Comparison of ENCODE assay signal across 1 cellular context in genomic region chr19:11137542-11138384, GRCh38.
TF ChIP-seq lines count a peak whose summit lies in the region.

No MANE protein-coding gene starts in this region.

TF ChIP-seq in HepG2, 621 proteins besides CTCF, POLR2A, EP300 and RAD21 (continued from another document and continues in another):
- TF ChIP-seq ZBTB40 (IDR thresholded peaks at IDR 0.05) (no peak), ZBTB40 (CRISPR knock-in tag; IDR thresholded peaks at IDR 0.05) (no peak), MAFG (CRISPR knock-in tag; IDR thresholded peaks at IDR 0.05) (no peak), YEATS2 (CRISPR knock-in tag; IDR thresholded peaks at IDR 0.05; ENCODE audit: borderline replicate concordance) (peak; percentile 57; the same call in 1 of the 2 replicates), MIER2 (CRISPR knock-in tag; IDR thresholded peaks at IDR 0.05) (no peak), TFDP2 (CRISPR knock-in tag; IDR thresholded peaks at IDR 0.05) (peak; percentile 65; the same call in 1 of the 2 replicates), ZFP90 (CRISPR knock-in tag; IDR thresholded peaks at IDR 0.05; ENCODE audit: borderline replicate concordance) (no peak), SAP130 (CRISPR knock-in tag; IDR thresholded peaks at IDR 0.05; ENCODE audit: low read depth) (peak; percentile 50), HNRNPLL (IDR thresholded peaks at IDR 0.05; ENCODE audit: low read depth, low read length, poor library complexity, severe bottlenecking) (no peak), HMG20A (CRISPR knock-in tag; IDR thresholded peaks at IDR 0.05; ENCODE audit: borderline replicate concordance) (0 out of 2 replicates have a peak, but pooled peaks have one; percentile 16), ARID3A (IDR thresholded peaks at IDR 0.05; ENCODE audit: low read depth, low read length) (no peak), CREB3 (CRISPR knock-in tag; IDR thresholded peaks at IDR 0.05) (no peak), ZXDC (CRISPR knock-in tag; IDR thresholded peaks at IDR 0.05) (no peak; the same call in 1 of the 2 replicates), ZNF276 (CRISPR knock-in tag; IDR thresholded peaks at IDR 0.05; ENCODE audit: low read depth) (no peak), TFAP4 (IDR thresholded peaks at IDR 0.05; ENCODE audit: borderline replicate concordance, low read depth) (no peak), ZNF382 (CRISPR knock-in tag; IDR thresholded peaks at IDR 0.05; ENCODE audit: borderline replicate concordance) (no peak), ZNF577 (CRISPR knock-in tag; IDR thresholded peaks at IDR 0.05; ENCODE audit: borderline replicate concordance, low read depth) (no peak), ZSCAN20 (CRISPR knock-in tag; IDR thresholded peaks at IDR 0.05; ENCODE audit: borderline replicate concordance) (no peak), ZNF44 (CRISPR knock-in tag; IDR thresholded peaks at IDR 0.05) (no peak), ATF7 (IDR thresholded peaks at IDR 0.05) (no peak), ATF7 (CRISPR knock-in tag; IDR thresholded peaks at IDR 0.05) (no peak), MNT (IDR thresholded peaks at IDR 0.05) (no peak), FOSL2 (CRISPR knock-in tag; IDR thresholded peaks at IDR 0.05) (peak; percentile 39; the same call in 1 of the 2 replicates), ZNF674 (CRISPR knock-in tag; IDR thresholded peaks at IDR 0.05; ENCODE audit: low read depth) (no peak), ZNF597 (CRISPR knock-in tag; IDR thresholded peaks at IDR 0.05) (no peak), PATZ1 (CRISPR knock-in tag; IDR thresholded peaks at IDR 0.05) (peak; percentile 71), ATF1 (CRISPR knock-in tag; IDR thresholded peaks at IDR 0.05) (no peak), RFXANK (CRISPR knock-in tag; IDR thresholded peaks at IDR 0.05) (no peak), GLMP (CRISPR knock-in tag; IDR thresholded peaks at IDR 0.05; ENCODE audit: borderline replicate concordance) (no peak)
